ENCODE assay signal across 9 cellular contexts in genomic region chr1:234881893-234882771, GRCh38.
A peak's percentile ranks its signal among the peaks of the same experiment; 100 is the strongest.
DNase-seq lines count a peak whose midpoint lies in the region; ATAC-seq and TF ChIP-seq lines count a peak whose summit lies in the region.
"Had no signal": no experiment of that assay in that cellular context is flagged by ENCODE, and none has a peak within 500 bp of the region (broad histone marks: within the 10 kb centered on the region; RNA-seq: fewer than 3 reads in every experiment).

No MANE protein-coding gene starts in this region.

- H3K27me3 ChIP-seq in OCI-LY3 (ENCODE audit: low read depth, low read length) (peaks cover 12% of the 10 kb centered on the region), ovary (no peaks in the 10 kb centered on the region)

- H3K4me1 ChIP-seq in OCI-LY3 (ENCODE audit: low read length) (peaks cover 72% of the 10 kb centered on the region), ovary (ENCODE audit: insufficient read depth) (peaks cover 10% of the 10 kb centered on the region)

- peak overlapping the region; percentile 73 for H3K4me3 ChIP-seq in OCI-LY3 (ENCODE audit: low read length)
- no peak overlapping the region for H3K4me3 ChIP-seq in ovary

- H3K9me3 ChIP-seq in OCI-LY3 (ENCODE audit: insufficient read depth, low read length) (no peaks in the 10 kb centered on the region), ovary (no peaks in the 10 kb centered on the region)

- intact Hi-C loops in ovary (cut with DNase I) = no loop called here

- H3K4me2 ChIP-seq in OCI-LY3 (ENCODE audit: low read length) = peak overlapping the region; percentile 90
- H3K4me2 ChIP-seq: KMS-11 had no signal

- H4K20me1 ChIP-seq in OCI-LY3 (ENCODE audit: insufficient read depth, low read length) = no peaks in the 10 kb centered on the region

- no peak for TF ChIP-seq EP300 in ovary (IDR thresholded peaks at IDR 0.05)

- peak; percentile 4 to 7 for DNase-seq in activated CD4-positive, alpha-beta T cell treated with anti-CD3 and anti-CD28 coated beads, Interleukin-2, amount 50 U/mL, for 4 hours
- DNase-seq in activated CD4-positive, alpha-beta T cell treated with anti-CD3 and anti-CD28 coated beads, Interleukin-2, amount 50 U/mL, for 1 hour = no peak
- DNase-seq in stimulated activated CD4-positive, alpha-beta T cell treated with anti-CD3 and anti-CD28 coated beads, Interleukin-2, amount 100 ng/mL, for 24 hours = peak; percentile 32 to 53
- DNase-seq in ovary = no peak
- DNase-seq in central memory CD4-positive, alpha-beta T cell = no peak

- H3K36me3 ChIP-seq in OCI-LY3 (replicated peaks; ENCODE audit: low read depth, low read length) = no peaks in the 10 kb centered on the region
- H3K36me3 ChIP-seq in ovary = no peaks in the 10 kb centered on the region

- peak overlapping the region; percentile 76 for H3K9ac ChIP-seq in OCI-LY3 (ENCODE audit: low read length)
- H3K9ac ChIP-seq: KMS-11 had no signal

- no peak for TF ChIP-seq POLR2A in ovary (IDR thresholded peaks at IDR 0.05)

- TF ChIP-seq CTCF in OCI-LY3 (IDR thresholded peaks at IDR 0.05; ENCODE audit: low read depth, low read length) = no peak
- TF ChIP-seq CTCF in ovary (IDR thresholded peaks at IDR 0.05) = no peak

- H3K79me2 ChIP-seq in OCI-LY3 (ENCODE audit: low read length) = no peaks in the 10 kb centered on the region

- H3K27ac ChIP-seq in OCI-LY3 (ENCODE audit: low read length) (peak overlapping the region; percentile 90), ovary (no peak overlapping the region)
- H3K27ac ChIP-seq: KMS-11 had no signal

- ATAC-seq in HG02610 (IDR thresholded peaks at IDR 0.05; ENCODE audit: unreplicated experiment) (peak; percentile 86), HG02970 (IDR thresholded peaks at IDR 0.05; ENCODE audit: low FRiP score, unreplicated experiment) (no peak)

- no peak overlapping the region for H2AFZ ChIP-seq in OCI-LY3 (ENCODE audit: low read depth, low read length)

- WGBS in ovary, 3 donors = 78 to 80% (median 79%) methylated on average over 11 of the region's 11 CpGs

Comparison
In these comparisons a context has a peak if more than half of its experiments do, and no peak if none do; other contexts are left out.
1. DNase-seq: peak in activated CD4-positive, alpha-beta T cell treated with anti-CD3 and anti-CD28 coated beads, Interleukin-2, amount 50 U/mL, for 4 hours (2 of 2) and stimulated activated CD4-positive, alpha-beta T cell treated with anti-CD3 and anti-CD28 coated beads, Interleukin-2, amount 100 ng/mL, for 24 hours (2 of 2); none in activated CD4-positive, alpha-beta T cell treated with anti-CD3 and anti-CD28 coated beads, Interleukin-2, amount 50 U/mL, for 1 hour (single experiment), ovary (0 of 5) and central memory CD4-positive, alpha-beta T cell (single experiment).